In the genomic region with DNA sequence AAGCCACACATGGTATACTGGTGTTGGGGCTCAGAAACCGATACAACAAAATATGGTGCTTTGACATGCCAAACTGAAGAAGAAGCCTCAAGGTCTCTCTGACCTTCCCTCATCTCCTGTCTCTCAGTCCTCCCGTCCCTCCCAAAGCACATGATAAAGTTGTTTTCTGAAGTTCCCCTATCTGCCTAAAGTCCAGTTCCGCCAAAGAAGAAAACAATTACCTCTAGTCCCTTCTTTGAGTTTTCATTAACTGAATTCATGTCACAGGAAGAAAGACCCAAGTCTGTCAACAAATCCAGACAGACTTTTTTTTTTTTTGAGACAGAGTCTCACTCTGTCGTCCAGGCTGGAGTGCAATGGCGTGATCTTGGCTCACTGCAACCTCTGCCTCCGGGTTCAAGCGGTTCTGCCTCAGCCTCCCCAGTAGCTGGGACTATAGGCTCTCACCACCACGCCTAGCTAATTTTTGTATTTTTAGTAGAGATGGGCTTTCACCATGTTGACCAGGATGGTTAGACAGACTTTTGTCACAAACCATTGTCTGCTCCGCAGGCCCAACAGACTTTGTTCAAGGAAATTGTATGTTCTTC, we compare ENCODE assay signal across 24 cellular contexts.
"Had no signal": no experiment of that assay in that cellular context is flagged by ENCODE, and none has a peak within 500 bp of the region (broad histone marks: within the 10 kb centered on the region; RNA-seq: fewer than 3 reads in every experiment).

No MANE protein-coding gene starts in this region.

- FAIRE-seq: keratinocyte had no signal

- H3K9me3 ChIP-seq: esophagus squamous epithelium, mucosa of descending colon, testis, tibial artery, upper lobe of right lung, uterus had no signal

- ATAC-seq: effector memory CD8-positive, alpha-beta T cell; heart right ventricle; mucosa of descending colon; natural killer cell treated with Interleukin-12 subunit alpha and Interleukin-12 subunit beta and Interleukin-15 and Interleukin-18, amount 100 ng/mL, for 72 hours; sciatic nerve; stimulated activated effector memory CD8-positive, alpha-beta T cell treated with anti-CD3 and anti-CD28 coated beads, Interleukin-12 subunit alpha, Interleukin-12 subunit beta, amount 100 ng/mL, for 72 hours; stimulated activated naive CD8-positive, alpha-beta T cell treated with anti-CD3 and anti-CD28 coated beads, Interleukin-15, Interleukin-2, amounts not matched to agents 100 U/mL and 50 U/mL, for 24 hours; upper lobe of right lung had no signal

- H3K36me3 ChIP-seq: esophagus squamous epithelium, heart right ventricle, upper lobe of right lung, uterus had no signal

- H3K4me1 ChIP-seq: testis, tibial artery, upper lobe of right lung, uterus had no signal

- H3K27me3 ChIP-seq: esophagus squamous epithelium, heart right ventricle, testis, tibial artery, upper lobe of right lung, uterus had no signal

- DNase-seq: cerebellar nuclear complex; cortex of kidney; effector memory CD8-positive, alpha-beta T cell; erythroblast; esophagus squamous epithelium; foreskin melanocyte; glutamatergic neuron; heart right ventricle; mucosa of descending colon; naive B cell; nucleus accumbens; stimulated activated CD4-positive, alpha-beta T cell treated with anti-CD3 and anti-CD28 coated beads, Interleukin-2, amount 100 ng/mL, for 24 hours; stimulated activated CD4-positive, alpha-beta T cell treated with anti-CD3 and anti-CD28 coated beads, Interleukin-4, amount 100 ng/mL, for 24 hours; stimulated activated naive CD8-positive, alpha-beta T cell treated with anti-CD3 and anti-CD28 coated beads, Interleukin-15, Interleukin-2, amounts not matched to agents 100 U/mL and 50 U/mL, for 24 hours; substantia nigra; testis; tibial artery; upper lobe of right lung; uterus had no signal

- H3K4me3 ChIP-seq: esophagus squamous epithelium, heart right ventricle, lung, mucosa of descending colon, testis, tibial artery, upper lobe of right lung, uterus had no signal

- H3K27ac ChIP-seq: esophagus squamous epithelium, heart right ventricle, testis, tibial artery, upper lobe of right lung, uterus had no signal
